ENCODE assay signal across 12 cellular contexts in genomic region chr12:91947459-91947858, GRCh38.
A peak's percentile ranks its signal among the peaks of the same experiment; 100 is the strongest.
DNase-seq lines count a peak whose midpoint lies in the region; ATAC-seq and TF ChIP-seq lines count a peak whose summit lies in the region.
"Had no signal": no experiment of that assay in that cellular context is flagged by ENCODE, and none has a peak within 500 bp of the region (broad histone marks: within the 10 kb centered on the region; RNA-seq: fewer than 3 reads in every experiment).

No MANE protein-coding gene starts in this region.

- no peaks in the 10 kb centered on the region for H3K27me3 Mint-ChIP-seq in effector memory CD8-positive, alpha-beta T cell

- no peaks in the 10 kb centered on the region for H3K9me3 ChIP-seq in right cardiac atrium (ENCODE audit: control insufficient read depth, low read length)

- no peak for TF ChIP-seq CTCF in lower leg skin (IDR thresholded peaks at IDR 0.05)

- DNase-seq in effector memory CD8-positive, alpha-beta T cell, result no peak
- DNase-seq in right cardiac atrium (no peak), lower leg skin (ENCODE audit: low spot score in 2 of 2) (no peak), DMS79 treated with DMSO at 0.1 percent for 48 hours (lab: John Stamatoyannopoulos, UW) (no peak)
- DNase-seq: activated T-cell treated with anti-CD3 and anti-CD28 coated beads, Interleukin-2, amount 50 U/mL, for 4 hours; caudate nucleus; NCI-H1092 had no signal

- no peak overlapping the region for H3K27ac ChIP-seq in right cardiac atrium (ENCODE audit: low read length)

- WGBS in right cardiac atrium, result 85% methylated on average over 5 of the region's 5 CpGs
- 86 to 90% methylated on average over 5 of the region's 5 CpGs for WGBS in lower leg skin, 2 donors

- intact Hi-C loops in right cardiac atrium (cut with DNase I), result no loop called here
- intact Hi-C loops in lower leg skin (cut with DNase I; ENCODE audit: low total_unique reads), result no loop called here

- H3K4me1 ChIP-seq in right cardiac atrium (ENCODE audit: control insufficient read depth, insufficient read depth, low read length), result no peaks in the 10 kb centered on the region

- H3K27ac Mint-ChIP-seq in effector memory CD8-positive, alpha-beta T cell, result no peak overlapping the region

- no peaks in the 10 kb centered on the region for H3K27me3 ChIP-seq in right cardiac atrium (ENCODE audit: control insufficient read depth, insufficient read depth)

- H3K4me3 ChIP-seq in right cardiac atrium (ENCODE audit: low read length), result no peak overlapping the region
- H3K4me3 ChIP-seq in lower leg skin (ENCODE audit: low read depth, poor library complexity, severe bottlenecking), result no peak overlapping the region

- H3K9me3 Mint-ChIP-seq in effector memory CD8-positive, alpha-beta T cell, result no peaks in the 10 kb centered on the region

- peaks cover 8 to 14% of the 10 kb centered on the region in 2 donors for H3K4me1 Mint-ChIP-seq in effector memory CD8-positive, alpha-beta T cell (ENCODE audit: low read depth in 2 of 2)

- no peak overlapping the region for H3K4me3 Mint-ChIP-seq in effector memory CD8-positive, alpha-beta T cell
- H3K4me3 Mint-ChIP-seq: activated T-cell treated with anti-CD3 and anti-CD28 coated beads, Interleukin-2, amount 50 U/mL, for 4 hours had no signal

- ATAC-seq in GM18508 (IDR thresholded peaks at IDR 0.05; ENCODE audit: insufficient read depth, unreplicated experiment), result peak; percentile 95
- peak; percentile 74 for ATAC-seq in GM21515 (IDR thresholded peaks at IDR 0.05; ENCODE audit: unreplicated experiment)
- ATAC-seq in HG03280 (IDR thresholded peaks at IDR 0.05; ENCODE audit: unreplicated experiment), result peak; percentile 70
- peak; percentile 40 for ATAC-seq in effector memory CD8-positive, alpha-beta T cell (replicated peaks)
- ATAC-seq in right cardiac atrium, result no peak
- no peak for ATAC-seq in HG03108 (IDR thresholded peaks at IDR 0.05; ENCODE audit: unreplicated experiment)
- ATAC-seq: esophagus mucosa had no signal

- H3K36me3 Mint-ChIP-seq in effector memory CD8-positive, alpha-beta T cell (ENCODE audit: insufficient read depth), result no peaks in the 10 kb centered on the region

- TF ChIP-seq POLR2A in lower leg skin (IDR thresholded peaks at IDR 0.05), result no peak

Comparison
In these comparisons a context has a peak if more than half of its experiments do, and no peak if none do; other contexts are left out.
1. ATAC-seq: peak in GM18508 (single experiment), GM21515 (single experiment), HG03280 (single experiment) and effector memory CD8-positive, alpha-beta T cell (single experiment); none in right cardiac atrium (0 of 2) and HG03108 (single experiment).